ENCODE assay signal across 10 cellular contexts in the genomic region with DNA sequence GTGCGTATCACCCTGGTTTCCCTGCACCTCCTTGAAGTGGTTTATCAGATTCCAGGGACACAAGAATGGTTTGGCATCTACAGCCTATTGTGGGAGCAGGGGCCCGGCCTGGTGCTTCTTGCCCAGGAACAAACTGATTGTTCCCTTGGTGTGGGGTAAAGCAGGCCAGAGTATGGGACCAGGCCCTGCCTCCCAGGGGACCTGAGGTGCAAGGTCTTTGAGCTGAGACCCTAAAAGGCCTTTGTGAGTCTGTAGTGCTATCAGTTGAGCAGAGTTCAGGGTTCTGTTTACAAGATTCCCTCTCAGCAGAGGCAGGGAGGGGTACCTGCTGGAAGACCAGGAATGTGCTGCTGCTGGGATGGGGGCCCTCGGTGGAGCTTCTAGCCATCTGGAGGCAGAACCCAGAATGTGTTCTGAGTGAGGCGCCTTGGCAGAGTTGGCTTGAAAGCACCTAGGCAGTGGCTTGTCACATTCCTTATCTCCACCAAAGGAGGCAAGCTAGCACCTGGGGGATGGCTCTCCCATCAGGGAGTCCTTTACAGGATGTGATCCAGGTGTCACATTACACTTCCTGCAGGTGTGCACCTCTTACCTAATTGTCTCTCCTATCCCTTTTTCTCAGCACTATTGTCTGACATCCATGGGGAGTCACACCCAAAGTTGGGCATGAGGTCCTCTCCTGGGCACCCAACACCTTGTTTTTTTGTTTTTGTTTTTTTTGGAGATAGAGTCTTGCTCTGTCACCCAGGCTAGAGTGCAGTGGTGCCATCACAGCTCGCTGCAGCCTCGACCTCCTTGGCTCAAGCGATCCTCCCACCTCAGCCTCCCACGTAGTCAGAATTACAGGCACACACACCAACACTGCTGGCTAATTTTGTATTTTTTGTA. TPM values are rescaled to one million over a fixed set of nuclear protein-coding genes. Genes with fewer than 3 reads are reported as not detected.
A peak's percentile ranks its signal among the peaks of the same experiment; 100 is the strongest.
DNase-seq lines count a peak whose midpoint lies in the region; ATAC-seq lines count a peak whose summit lies in the region.
"Had no signal": no experiment of that assay in that cellular context is flagged by ENCODE, and none has a peak within 500 bp of the region (broad histone marks: within the 10 kb centered on the region; RNA-seq: fewer than 3 reads in every experiment).

No MANE protein-coding gene starts in this region.

- DNase-seq in CD4-positive, CD25-positive, alpha-beta regulatory T cell, result no peak
- DNase-seq in NCI-H2081 (lab: John Stamatoyannopoulos, UW) (peak; percentile 44 to 82), dermis blood vessel endothelial cell (peak; percentile 34), mesendoderm (peak; percentile 96), NCI-H524 (lab: John Stamatoyannopoulos, UW) (no peak), cerebellum (ENCODE audit: low spot score) (no peak)
- DNase-seq: activated naive CD4-positive, alpha-beta T cell treated with anti-CD3 and anti-CD28 coated beads, Interleukin-2, amount 50 U/mL, for 16 hours had no signal

- H2BK5ac ChIP-seq in mesendoderm (ENCODE audit: low read length), result peak overlapping the region; percentile 16

- peaks cover 15% of the 10 kb centered on the region for H3K4me1 ChIP-seq in CD4-positive, CD25-positive, alpha-beta regulatory T cell (ENCODE audit: control insufficient read depth, insufficient read depth, low read length, poor library complexity, severe bottlenecking)
- peaks cover 38% of the 10 kb centered on the region for H3K4me1 ChIP-seq in mesendoderm (ENCODE audit: control insufficient read depth, low read depth, low read length)

- H3K18ac ChIP-seq in mesendoderm (ENCODE audit: low read length), result peak overlapping the region; percentile 4

- peaks cover 15 to 64% (median 43%) of the 10 kb centered on the region in 4 donors for H3K4me1 Mint-ChIP-seq in CD4-positive, CD25-positive, alpha-beta regulatory T cell

- H3K27me3 ChIP-seq in CD4-positive, CD25-positive, alpha-beta regulatory T cell (ENCODE audit: control insufficient read depth, insufficient read depth, low read length), result no peaks in the 10 kb centered on the region
- no peaks in the 10 kb centered on the region for H3K27me3 ChIP-seq in mesendoderm (ENCODE audit: insufficient read depth, low read length, poor library complexity)
- H3K27me3 ChIP-seq: BLaER1 had no signal

- H2BK120ac ChIP-seq in mesendoderm (ENCODE audit: low read depth, low read length), result no peak overlapping the region

- H3K79me1 ChIP-seq in mesendoderm (ENCODE audit: low read length), result peaks cover 19% of the 10 kb centered on the region

- ATAC-seq in CD4-positive, CD25-positive, alpha-beta regulatory T cell (ENCODE audit: low read depth in 2 of 2), result no peak
- ATAC-seq in GM21515 (IDR thresholded peaks at IDR 0.05; ENCODE audit: unreplicated experiment) (no peak), GM21447 (IDR thresholded peaks at IDR 0.05; ENCODE audit: unreplicated experiment) (no peak)

- no CpG with 5 or more reads among the region's 8 CpGs for WGBS in mesendoderm (ENCODE audit: extremely low coverage, insufficient coverage, low lambda C conversion rate)

- H3K23ac ChIP-seq in mesendoderm (ENCODE audit: low read length), result no peak overlapping the region

- peak overlapping the region in 2 of 3 donors; percentile 62 to 83 for H3K27ac Mint-ChIP-seq in CD4-positive, CD25-positive, alpha-beta regulatory T cell

- no peaks in the 10 kb centered on the region for H3K9me3 ChIP-seq in CD4-positive, CD25-positive, alpha-beta regulatory T cell (ENCODE audit: control insufficient read depth in 2 of 2, low read length in 2 of 2)
- H3K9me3 ChIP-seq: BLaER1 had no signal

- H3K27me3 Mint-ChIP-seq in CD4-positive, CD25-positive, alpha-beta regulatory T cell, result no peaks in the 10 kb centered on the region

- no peak overlapping the region for H4K5ac ChIP-seq in mesendoderm (ENCODE audit: low read length)

- H2AK5ac ChIP-seq in mesendoderm (ENCODE audit: low read length), result no peak overlapping the region

- no peak overlapping the region for H3K27ac ChIP-seq in CD4-positive, CD25-positive, alpha-beta regulatory T cell (ENCODE audit: insufficient read depth, low read length, poor library complexity, severe bottlenecking)
- peak overlapping the region; percentile 52 for H3K27ac ChIP-seq in mesendoderm (ENCODE audit: low read depth, low read length)
- H3K27ac ChIP-seq: BLaER1 had no signal

- no peaks in the 10 kb centered on the region for H3K36me3 ChIP-seq in CD4-positive, CD25-positive, alpha-beta regulatory T cell (ENCODE audit: control insufficient read depth, insufficient read depth, low read length)
- no peaks in the 10 kb centered on the region for H3K36me3 ChIP-seq in mesendoderm (ENCODE audit: control insufficient read depth, insufficient read depth, low read length)
- H3K36me3 ChIP-seq: BLaER1 had no signal

- no peaks in the 10 kb centered on the region for H3K9me3 Mint-ChIP-seq in CD4-positive, CD25-positive, alpha-beta regulatory T cell

- H3K79me2 ChIP-seq in mesendoderm (ENCODE audit: control insufficient read depth, insufficient read depth, low read length), result peaks cover 64% of the 10 kb centered on the region

- no peak overlapping the region for H3K4me3 ChIP-seq in CD4-positive, CD25-positive, alpha-beta regulatory T cell (ENCODE audit: low read depth, low read length)
- H3K4me3 ChIP-seq in mesendoderm (ENCODE audit: low read length), result no peak overlapping the region
- H3K4me3 ChIP-seq: BLaER1 had no signal

- peak overlapping the region; percentile 18 for H3K9ac ChIP-seq in mesendoderm (ENCODE audit: low read length)
- H3K9ac ChIP-seq: BLaER1 had no signal

- no peak overlapping the region for H2BK15ac ChIP-seq in mesendoderm (replicated peaks; ENCODE audit: low read depth)

- H4K8ac ChIP-seq in mesendoderm (ENCODE audit: low read depth, low read length), result no peak overlapping the region

- H3K4me3 Mint-ChIP-seq in CD4-positive, CD25-positive, alpha-beta regulatory T cell, result no peak overlapping the region

- H3K36me3 Mint-ChIP-seq in CD4-positive, CD25-positive, alpha-beta regulatory T cell, result no peaks in the 10 kb centered on the region

- H3K56ac ChIP-seq in mesendoderm (ENCODE audit: low read length), result peak overlapping the region; percentile 68

- H3K4ac ChIP-seq in mesendoderm (ENCODE audit: low read depth, low read length), result peak overlapping the region; percentile 28

- H3K4me2 ChIP-seq in mesendoderm (ENCODE audit: low read length), result no peak overlapping the region
- H3K4me2 ChIP-seq: BLaER1 had no signal

RNA-seq across cellular contexts. Expression of gene FLNB, which starts 13.1 kb away (rescaled TPM):
- total RNA-seq in CD4-positive, CD25-positive, alpha-beta regulatory T cell, result 40.8 TPM
- 10 to 100 TPM in 2 of 4 donors, 1 to 10 TPM in 2; 8.9 to 14.9 (median 12.2) TPM for polyA plus RNA-seq in CD4-positive, CD25-positive, alpha-beta regulatory T cell
- total RNA-seq in dermis blood vessel endothelial cell (676 and 796 TPM in 2 replicates), cerebellum (57.6 TPM)
- polyA plus RNA-seq in mesendoderm (2013, experiment 1 of 2), result 26.8 TPM
- polyA plus RNA-seq in mesendoderm (2013, experiment 2 of 2), result 26.5 TPM

Comparison
In these comparisons a context has a peak if more than half of its experiments do, and no peak if none do; other contexts are left out.
1. DNase-seq: peak in NCI-H2081 (2 of 2), dermis blood vessel endothelial cell (single experiment) and mesendoderm (single experiment); none in CD4-positive, CD25-positive, alpha-beta regulatory T cell (0 of 3), NCI-H524 (0 of 2) and cerebellum (single experiment).
2. RNA of gene FLNB, which starts 13.1 kb away (total RNA-seq): 676 to 796 TPM in dermis blood vessel endothelial cell; 57.6 TPM in cerebellum (single experiment) and 40.8 TPM in CD4-positive, CD25-positive, alpha-beta regulatory T cell (single experiment); every median in the first group is over 10 times any median in the second.